In the genomic region with DNA sequence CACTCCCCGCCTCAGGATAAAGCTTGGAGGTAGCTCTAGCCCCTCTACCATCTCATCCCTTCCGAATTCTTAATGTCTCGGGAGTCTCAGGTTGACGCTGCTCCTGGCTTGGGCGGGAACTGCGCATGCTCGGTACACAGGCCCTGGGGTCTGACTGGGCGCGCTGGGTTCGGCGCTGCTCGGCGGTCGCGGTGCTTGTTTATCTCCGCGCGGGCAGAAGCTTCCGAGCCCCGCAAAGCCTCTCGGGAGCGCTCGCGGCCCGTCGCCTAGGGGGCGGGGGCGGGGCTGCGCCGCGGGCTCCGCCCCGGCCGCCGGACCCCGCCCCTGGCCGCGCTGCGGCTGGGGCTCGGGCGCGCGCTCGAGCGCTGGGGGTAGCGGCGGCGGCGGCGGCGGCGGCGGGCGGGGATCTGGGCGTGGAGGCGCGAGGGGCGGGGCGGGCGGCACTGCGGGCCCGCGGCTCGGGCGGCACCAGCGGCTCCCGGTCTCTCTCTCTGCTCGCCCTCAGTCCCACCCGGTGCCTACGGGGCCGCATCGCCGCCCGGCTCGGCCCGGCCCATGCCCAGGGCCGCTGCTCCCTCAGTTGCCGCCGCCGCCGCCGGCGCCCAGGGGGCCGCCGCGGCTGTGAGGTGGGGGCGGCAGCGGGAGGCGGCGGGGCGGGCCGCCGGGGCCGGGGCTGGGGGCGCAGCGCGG, we compare ENCODE assay signal across 8 cellular contexts. TPM values are rescaled to one million over a fixed set of nuclear protein-coding genes. Genes with fewer than 3 reads are reported as not detected.
DNase-seq lines count a peak whose midpoint lies in the region; ATAC-seq and TF ChIP-seq lines count a peak whose summit lies in the region.

A gene (plus strand): TSS at position 443 of the 690 bp plus-strand sequence. CDS start 302 bp downstream, outside the sequence.

- peaks cover 4 to 48% of the 10 kb centered on the region in 2 donors for H3K4me1 ChIP-seq in adrenal gland (replicated peaks in 1 of 2)
- H3K4me1 ChIP-seq in heart right ventricle: peaks cover 0 to 62% (median 44%) of the 10 kb centered on the region in 9 donors
- peaks cover 11 to 32% (median 25%) of the 10 kb centered on the region in 4 donors for H3K4me1 ChIP-seq in upper lobe of left lung

- H3K4me3 ChIP-seq in GM12875 (ENCODE audit: low read depth, low read length) (peak within 1 kb of the TSS; percentile 79), adrenal gland (peak within 1 kb of the TSS; percentile 44 to 92 (median 68)), heart right ventricle (peak within 1 kb of the TSS; percentile 66 to 98 (median 84)), upper lobe of left lung (peak within 1 kb of the TSS; percentile 82 to 95 (median 88))

- WGBS in adrenal gland, 4 donors: 0 to 3% (median 1%) methylated on average over 4 to 97 of the region's 97 CpGs
- WGBS in heart right ventricle, 2 donors: 0% methylated on average over 74 to 96 of the region's 97 CpGs
- 0 to 1% methylated on average over 1 to 62 of the region's 97 CpGs for WGBS in upper lobe of left lung, 2 donors

- H3K9me3 ChIP-seq in adrenal gland (replicated peaks in 1 of 3): no peaks in the 10 kb centered on the region
- no peaks in the 10 kb centered on the region for H3K9me3 ChIP-seq in heart right ventricle
- H3K9me3 ChIP-seq in upper lobe of left lung: no peaks in the 10 kb centered on the region

- TF ChIP-seq POLR2A in adrenal gland (IDR thresholded peaks at IDR 0.05) (peak; percentile 37 to 95), upper lobe of left lung (IDR thresholded peaks at IDR 0.05) (peak in 2 of 4 donors; percentile 81 to 94)

- intact Hi-C loops in adrenal gland (cut with DNase I) (no loop called here), heart right ventricle (cut with DNase I) (loop anchor here in 6 of 10 donors (1.0 to 10.0 kb wide), 6 partner anchors 72 to 324 kb away; a partner anchor contains a TSS), posterior vena cava (cut with DNase I) (no loop called here)

- no peaks in the 10 kb centered on the region for H3K27me3 ChIP-seq in adrenal gland
- no peaks in the 10 kb centered on the region for H3K27me3 ChIP-seq in heart right ventricle
- no peaks in the 10 kb centered on the region for H3K27me3 ChIP-seq in upper lobe of left lung

- peak; percentile 62 for DNase-seq in NCI-H1436 treated with DMSO at 0.1 percent for 48 hours (lab: John Stamatoyannopoulos, UW)
- DNase-seq in T-helper 1 cell: peak; percentile 83 to 95 (median 85)
- DNase-seq in adrenal gland: peak; percentile 91 to 95 (median 92)
- peak; percentile 91 to 92 for DNase-seq in heart right ventricle
- peak; percentile 97 for DNase-seq in posterior vena cava (ENCODE audit: low spot score)
- peak; percentile 92 to 98 for DNase-seq in upper lobe of left lung

- peak; percentile 40 for ATAC-seq in HG02840 (IDR thresholded peaks at IDR 0.05; ENCODE audit: low FRiP score, unreplicated experiment)
- peak; percentile 78 to 92 (median 84) for ATAC-seq in heart right ventricle
- ATAC-seq in upper lobe of left lung (ENCODE audit: low FRiP score in 2 of 2): peak; percentile 90 to 91

- TF ChIP-seq CTCF in GM12875 (IDR thresholded peaks at IDR 0.05; ENCODE audit: borderline replicate concordance, insufficient read depth, low read depth, low read length): 0 out of 2 replicates have a peak, but pooled peaks have one; percentile 0
- peak in 1 of 6 experiments; percentile 3 for TF ChIP-seq CTCF in adrenal gland (IDR thresholded peaks at IDR 0.05)
- peak in 1 of 9 donors; percentile 20 for TF ChIP-seq CTCF in heart right ventricle (IDR thresholded peaks at IDR 0.05)
- peak in 2 of 6 experiments; percentile 4 to 42 for TF ChIP-seq CTCF in upper lobe of left lung (IDR thresholded peaks at IDR 0.05)

- H3K36me3 ChIP-seq in adrenal gland (replicated peaks in 1 of 2) (no peaks in the 10 kb centered on the region), heart right ventricle (no peaks in the 10 kb centered on the region), upper lobe of left lung (no peaks in the 10 kb centered on the region)

- TF ChIP-seq EP300 in upper lobe of left lung (IDR thresholded peaks at IDR 0.05): no peak

- H3K27ac ChIP-seq in adrenal gland (peak within 1 kb of the TSS; percentile 97 to 99 (median 98)), heart right ventricle (peak within 1 kb of the TSS; percentile 95 to 100 (median 99)), upper lobe of left lung (peak within 1 kb of the TSS; percentile 98 to 100 (median 99))

RNA-seq across cellular contexts. Expression of the gene that starts here (rescaled TPM):
- total RNA-seq in adrenal gland (10 to 100 TPM; 13.0 to 37.9 (median 23.2) TPM), heart right ventricle (10 to 100 TPM; 15.2 to 31.0 (median 22.0) TPM), posterior vena cava (10 to 100 TPM; 34.0 to 42.8 TPM), upper lobe of left lung (10 to 100 TPM; 17.8 to 55.4 (median 31.5) TPM)
- polyA plus RNA-seq in adrenal gland (10 to 100 TPM in 1 of 3 donors, 1 to 10 TPM in 2; 3.6 to 19.9 (median 4.8) TPM), heart right ventricle (1 to 10 TPM; 4.2 to 8.4 TPM)

Comparison
In these comparisons a context has a peak if more than half of its experiments do, and no peak if none do; other contexts are left out.
1. Peak in every context shown above with its lines: DNase-seq, ATAC-seq, H3K4me3 ChIP-seq and H3K27ac ChIP-seq.
2. ATAC-seq: peak in every context shown above with its lines; median percentile 90 in upper lobe of left lung; 84 in heart right ventricle; 40 in HG02840.
3. intact Hi-C loops: an anchor here in heart right ventricle (1.0 to 10.0 kb wide); none called in adrenal gland and posterior vena cava.